ENCODE assay signal across 2 cellular contexts in the genomic region with DNA sequence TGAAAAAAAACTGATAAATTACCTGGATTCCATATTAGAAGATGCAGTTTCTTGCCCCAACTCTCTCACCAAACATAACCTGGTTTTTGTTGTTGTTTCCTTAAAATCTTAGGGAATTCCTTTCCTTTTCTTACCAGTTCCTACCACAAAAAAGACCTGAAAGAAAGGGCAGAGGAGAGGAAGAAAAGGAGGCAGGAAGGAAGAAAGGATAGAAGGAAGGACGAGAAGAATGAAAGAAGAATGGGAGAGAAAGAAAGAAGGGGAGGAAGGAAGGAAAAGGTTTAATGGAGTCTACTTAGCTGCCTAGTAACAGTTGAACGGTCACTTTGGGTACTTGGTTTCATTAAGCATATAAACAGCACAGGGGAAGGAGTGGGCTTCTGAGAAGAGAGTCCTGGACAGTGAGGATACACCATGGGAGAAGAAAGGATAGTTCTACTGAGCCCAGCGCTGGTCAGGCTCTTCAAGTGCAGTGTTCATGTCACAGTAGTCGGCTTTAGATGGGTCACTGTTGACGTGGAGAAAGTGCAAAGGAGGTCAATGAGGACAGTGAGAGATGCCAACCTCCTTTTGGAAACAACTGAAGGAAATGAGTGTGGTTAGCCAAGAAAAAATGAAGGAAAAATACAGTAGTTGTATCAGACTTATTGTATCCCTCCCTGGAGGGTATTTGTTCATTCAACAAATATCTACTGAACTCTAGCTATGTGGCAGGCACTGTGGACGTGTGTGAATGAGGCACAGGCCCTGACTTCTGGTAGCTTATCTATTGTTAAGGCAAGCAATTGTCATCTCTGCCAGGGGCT.
TF ChIP-seq lines count a peak whose summit lies in the region.

No MANE protein-coding gene starts in this region.

TF ChIP-seq in SK-N-SH, 30 proteins besides CTCF, POLR2A, EP300 and RAD21 (continued from another document):
- TF ChIP-seq, protein P1, sequence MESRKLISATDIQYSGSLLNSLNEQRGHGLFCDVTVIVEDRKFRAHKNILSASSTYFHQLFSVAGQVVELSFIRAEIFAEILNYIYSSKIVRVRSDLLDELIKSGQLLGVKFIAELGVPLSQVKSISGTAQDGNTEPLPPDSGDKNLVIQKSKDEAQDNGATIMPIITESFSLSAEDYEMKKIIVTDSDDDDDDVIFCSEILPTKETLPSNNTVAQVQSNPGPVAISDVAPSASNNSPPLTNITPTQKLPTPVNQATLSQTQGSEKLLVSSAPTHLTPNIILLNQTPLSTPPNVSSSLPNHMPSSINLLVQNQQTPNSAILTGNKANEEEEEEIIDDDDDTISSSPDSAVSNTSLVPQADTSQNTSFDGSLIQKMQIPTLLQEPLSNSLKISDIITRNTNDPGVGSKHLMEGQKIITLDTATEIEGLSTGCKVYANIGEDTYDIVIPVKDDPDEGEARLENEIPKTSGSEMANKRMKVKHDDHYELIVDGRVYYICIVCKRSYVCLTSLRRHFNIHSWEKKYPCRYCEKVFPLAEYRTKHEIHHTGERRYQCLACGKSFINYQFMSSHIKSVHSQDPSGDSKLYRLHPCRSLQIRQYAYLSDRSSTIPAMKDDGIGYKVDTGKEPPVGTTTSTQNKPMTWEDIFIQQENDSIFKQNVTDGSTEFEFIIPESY (IDR thresholded peaks at IDR 0.05; ENCODE audit: borderline replicate concordance, low read depth): no peak
- TF ChIP-seq RFX5 (IDR thresholded peaks at IDR 0.05; ENCODE audit: low read length) (no peak), MXI1 (IDR thresholded peaks at IDR 0.05; ENCODE audit: low read depth, low read length) (no peak), RXRA (IDR thresholded peaks at IDR 0.05; ENCODE audit: borderline replicate concordance, low read depth) (no peak), TCF12 (IDR thresholded peaks at IDR 0.05) (no peak), JUND (IDR thresholded peaks at IDR 0.05) (no peak), FOSL2 (IDR thresholded peaks at IDR 0.05; ENCODE audit: borderline replicate concordance, low read depth) (no peak), IRF3 (IDR thresholded peaks at IDR 0.05; ENCODE audit: low read depth, low read length) (no peak), MEF2A (IDR thresholded peaks at IDR 0.05; ENCODE audit: borderline replicate concordance, low read depth) (no peak), POLR2AphosphoS5 (IDR thresholded peaks at IDR 0.05; ENCODE audit: low read depth, low read length) (no peak), ELF1 (IDR thresholded peaks at IDR 0.05) (no peak)

TF ChIP-seq in SK-N-SH treated with all-trans-retinoic acid at 6 μM for 48 hours, 23 proteins besides CTCF, POLR2A, EP300 and RAD21 (continued from another document):
- TF ChIP-seq POU6F1 (CRISPR knock-in tag; IDR thresholded peaks at IDR 0.05; ENCODE audit: borderline replicate concordance, low read depth): no peak
- TF ChIP-seq ZFP30 (CRISPR knock-in tag; IDR thresholded peaks at IDR 0.05): no peak
- no peak for TF ChIP-seq ZNF8 (CRISPR knock-in tag; IDR thresholded peaks at IDR 0.05)
- TF ChIP-seq TSHZ2 (CRISPR knock-in tag; IDR thresholded peaks at IDR 0.05): no peak
TF ChIP-seq in SK-N-SH treated with all-trans-retinoic acid at 6 μM for 48 hours: peak in this region for 0.
